ENCODE assay signal across 37 cellular contexts in the genomic region with DNA sequence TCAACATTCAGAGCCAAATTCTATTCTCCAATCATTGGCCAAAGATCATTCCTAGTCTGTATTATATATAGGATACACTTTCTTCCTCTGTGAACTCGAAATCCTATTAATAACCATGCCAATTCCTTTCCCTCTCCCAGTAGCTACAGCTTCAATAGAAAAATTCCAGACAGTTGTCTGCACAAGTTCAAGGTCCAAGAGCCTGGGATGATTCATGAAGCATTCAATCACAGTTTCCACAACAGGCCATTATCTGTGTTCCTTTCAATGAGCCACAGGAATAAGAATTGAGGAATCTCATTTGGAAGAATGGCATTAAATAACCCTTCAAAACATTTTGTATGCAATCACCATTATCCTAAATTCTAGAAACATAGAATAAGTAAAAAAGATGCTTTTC.
"Had no signal": no experiment of that assay in that cellular context is flagged by ENCODE, and none has a peak within 500 bp of the region (broad histone marks: within the 10 kb centered on the region; RNA-seq: fewer than 3 reads in every experiment).

No MANE protein-coding gene starts in this region.

- H3K27ac ChIP-seq: Peyer's patch, SJSA1, WERI-Rb-1 had no signal

- DNase-seq: activated CD4-positive, alpha-beta memory T cell treated with anti-CD3 and anti-CD28 coated beads, Interleukin-2, amount 10 ng/mL, durations not matched to agents 7 days and 5 days; activated CD4-positive, alpha-beta T cell treated with anti-CD3 and anti-CD28 coated beads for 1 hour; activated CD4-positive, alpha-beta T cell treated with anti-CD3 and anti-CD28 coated beads for 48 hours; activated CD4-positive, CD25-positive, alpha-beta regulatory T cell; activated CD8-positive, alpha-beta memory T cell treated with anti-CD3 and anti-CD28 coated beads for 24 hours; activated CD8-positive, alpha-beta memory T cell treated with anti-CD3 and anti-CD28 coated beads, Interleukin-2, amount 10 ng/mL, durations not matched to agents 7 days and 5 days; activated effector memory CD4-positive, alpha-beta T cell treated with anti-CD3 and anti-CD28 coated beads, Interleukin-2, amount 50 U/mL, for 16 hours; activated naive CD4-positive, alpha-beta T cell; activated naive CD4-positive, alpha-beta T cell treated with anti-CD3 and anti-CD28 coated beads, Interleukin-2, amount 50 U/mL, for 16 hours; activated naive CD8-positive, alpha-beta T cell treated with anti-CD3 and anti-CD28 coated beads for 36 hours; activated T-cell treated with anti-CD3 and anti-CD28 coated beads, Interleukin-2, amount 50 U/mL, for 1 hour; activated T-cell treated with anti-CD3 and anti-CD28 coated beads, Interleukin-2, amount 50 U/mL, for 72 hours; amniotic stem cell; aorta; Karpas-422; KBM-7; MG63; NCI-H1048; NCI-H1105 treated with DMSO at 0.1 percent for 48 hours; NCI-H1436; NCI-H1694; NCI-H1930; NCI-H2081 treated with DMSO at 0.1 percent for 48 hours; NCI-H345; NCI-H526; NCI-H748 treated with DMSO at 0.1 percent for 48 hours; NK-92 treated with Interleukin-12 subunit alpha and Interleukin-12 subunit beta, amount 100 ng/mL, for 24 hours; PC-3; Peyer's patch; RPMI8226; SHP77 treated with DMSO at 0.1 percent for 48 hours; SW 1271; T1000; WERI-Rb-1 had no signal

- H3K4me3 ChIP-seq: MG63, Peyer's patch, SJSA1 had no signal

- H3K36me3 ChIP-seq: MG63, Peyer's patch, SJSA1, WERI-Rb-1 had no signal

- H3K4me3 Mint-ChIP-seq: activated CD4-positive, alpha-beta memory T cell treated with anti-CD3 and anti-CD28 coated beads, Interleukin-2, amount 10 ng/mL, durations not matched to agents 7 days and 5 days; activated CD8-positive, alpha-beta memory T cell treated with anti-CD3 and anti-CD28 coated beads, Interleukin-2, amount 10 ng/mL, durations not matched to agents 7 days and 5 days; activated naive CD8-positive, alpha-beta T cell treated with anti-CD3 and anti-CD28 coated beads for 36 hours; activated T-cell treated with anti-CD3 and anti-CD28 coated beads, Interleukin-2, amount 50 U/mL, for 72 hours; activated T-helper 17 cell treated with anti-CD3 and anti-CD28 coated beads, Interleukin-2, amount 50 U/mL, for 72 hours; IgD-negative memory B cell had no signal

- H3K4me1 Mint-ChIP-seq: activated CD4-positive, alpha-beta memory T cell treated with anti-CD3 and anti-CD28 coated beads, Interleukin-2, amount 10 ng/mL, durations not matched to agents 7 days and 5 days; activated CD8-positive, alpha-beta memory T cell treated with anti-CD3 and anti-CD28 coated beads, Interleukin-2, amount 10 ng/mL, durations not matched to agents 7 days and 5 days; activated naive CD8-positive, alpha-beta T cell treated with anti-CD3 and anti-CD28 coated beads for 36 hours; activated T-helper 17 cell treated with anti-CD3 and anti-CD28 coated beads, Interleukin-2, amount 50 U/mL, for 72 hours; IgD-negative memory B cell had no signal

- ATAC-seq: activated CD8-positive, alpha-beta memory T cell treated with anti-CD3 and anti-CD28 coated beads, Interleukin-2, amount 10 ng/mL, durations not matched to agents 7 days and 5 days; activated T-cell treated with anti-CD3 and anti-CD28 coated beads, Interleukin-2, amount 50 U/mL, for 72 hours; activated T-helper 17 cell treated with anti-CD3 and anti-CD28 coated beads, Interleukin-2, amount 50 U/mL, for 72 hours; PC-3 had no signal

- H3K4me1 ChIP-seq: Peyer's patch, SJSA1 had no signal

- H3K27me3 ChIP-seq: MG63, Peyer's patch, SJSA1 had no signal

- H3K9me3 Mint-ChIP-seq: activated CD4-positive, alpha-beta memory T cell treated with anti-CD3 and anti-CD28 coated beads, Interleukin-2, amount 10 ng/mL, durations not matched to agents 7 days and 5 days; activated T-cell treated with anti-CD3 and anti-CD28 coated beads, Interleukin-2, amount 50 U/mL, for 72 hours had no signal

- H3K36me3 Mint-ChIP-seq: activated CD8-positive, alpha-beta memory T cell treated with anti-CD3 and anti-CD28 coated beads, Interleukin-2, amount 10 ng/mL, durations not matched to agents 7 days and 5 days; activated naive CD8-positive, alpha-beta T cell treated with anti-CD3 and anti-CD28 coated beads for 36 hours; IgD-negative memory B cell had no signal

- H3K27ac Mint-ChIP-seq: activated CD4-positive, alpha-beta memory T cell treated with anti-CD3 and anti-CD28 coated beads, Interleukin-2, amount 10 ng/mL, durations not matched to agents 7 days and 5 days; activated CD8-positive, alpha-beta memory T cell treated with anti-CD3 and anti-CD28 coated beads, Interleukin-2, amount 10 ng/mL, durations not matched to agents 7 days and 5 days; activated naive CD8-positive, alpha-beta T cell treated with anti-CD3 and anti-CD28 coated beads for 36 hours; activated T-cell treated with anti-CD3 and anti-CD28 coated beads, Interleukin-2, amount 50 U/mL, for 72 hours; activated T-helper 17 cell treated with anti-CD3 and anti-CD28 coated beads, Interleukin-2, amount 50 U/mL, for 72 hours had no signal

- H3K27me3 Mint-ChIP-seq: activated CD4-positive, alpha-beta memory T cell treated with anti-CD3 and anti-CD28 coated beads, Interleukin-2, amount 10 ng/mL, durations not matched to agents 7 days and 5 days; activated CD8-positive, alpha-beta memory T cell treated with anti-CD3 and anti-CD28 coated beads, Interleukin-2, amount 10 ng/mL, durations not matched to agents 7 days and 5 days; activated naive CD8-positive, alpha-beta T cell treated with anti-CD3 and anti-CD28 coated beads for 36 hours; IgD-negative memory B cell had no signal

- H3K9me3 ChIP-seq: MG63, Peyer's patch, SJSA1 had no signal
